In the genomic region with DNA sequence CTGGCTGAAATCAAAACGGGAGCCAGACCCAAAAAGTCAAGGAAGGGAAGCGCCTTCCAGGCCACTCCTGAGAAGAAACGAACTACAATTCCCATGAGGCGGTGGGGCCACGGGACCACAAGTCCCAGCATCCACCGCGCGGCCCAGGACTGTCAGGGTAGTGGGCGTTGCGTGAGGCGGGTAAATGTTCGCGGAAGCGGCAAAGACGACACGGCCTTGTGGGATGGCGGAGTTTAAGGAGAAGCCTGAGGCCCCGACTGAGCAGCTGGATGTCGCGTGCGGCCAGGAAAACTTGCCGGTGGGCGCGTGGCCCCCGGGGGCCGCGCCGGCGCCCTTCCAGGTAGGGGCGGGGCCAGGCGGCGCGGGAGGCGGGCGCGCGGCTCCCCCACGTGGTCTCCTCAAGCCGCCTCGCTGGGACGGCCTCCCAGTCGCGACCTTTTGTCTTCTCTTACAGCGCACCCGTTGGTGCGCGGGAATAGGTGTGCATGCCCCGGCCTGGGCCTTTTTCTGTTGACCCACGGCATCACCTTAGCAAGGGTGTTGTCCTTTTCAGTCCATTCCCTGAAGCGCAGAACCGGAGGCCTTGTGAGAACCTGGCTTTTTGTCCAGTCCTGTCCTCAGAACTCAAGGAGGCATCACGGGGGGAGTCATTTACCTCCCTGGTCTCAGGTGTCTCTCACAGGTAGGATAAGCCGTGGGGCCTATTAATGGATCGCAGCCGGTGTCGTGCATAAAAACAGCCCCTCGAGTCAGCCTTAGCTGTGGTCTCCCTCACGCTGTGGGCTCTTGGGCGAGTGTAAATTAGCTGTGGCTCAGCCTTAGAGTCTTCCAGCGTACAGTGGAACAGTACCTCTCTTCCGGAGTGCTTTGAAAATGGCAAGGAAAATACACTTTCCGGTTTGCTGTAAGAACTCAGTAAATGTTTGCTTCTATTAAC, we compare ENCODE assay signal across 8 cellular contexts. TPM values are rescaled to one million over a fixed set of nuclear protein-coding genes. Genes with fewer than 3 reads are reported as not detected.
DNase-seq lines count a peak whose midpoint lies in the region; ATAC-seq and TF ChIP-seq lines count a peak whose summit lies in the region.

TSS of gene SETMAR (plus strand) at position 183 of the 937 bp plus-strand sequence. CDS start at position 185, 2 bp downstream.

- intact Hi-C loops in cardiac septum (cut with DNase I): no loop called here
- intact Hi-C loops in transverse colon (cut with DNase I; ENCODE audit: low total_unique reads): no loop called here

- in situ Hi-C loops in transverse colon (cut with MboI; ENCODE audit: low pct_ligation_motif_present in 1 of 4, low pct_unique_long_range_greater_than_20kb in 1 of 4, low sequenced_read_pairs in 3 of 4): no loop called here

- peak within 1 kb of the TSS; percentile 97 for H3K27ac Mint-ChIP-seq in activated naive CD8-positive, alpha-beta T cell treated with anti-CD3 and anti-CD28 coated beads, Interleukin-2, amount 50 U/mL, for 24 hours

- TF ChIP-seq EP300 in transverse colon (IDR thresholded peaks at IDR 0.05; ENCODE audit: low read depth): no peak

- peak within 1 kb of the TSS; percentile 91 to 94 (median 92) for H3K27ac ChIP-seq in transverse colon

- peaks cover 25% of the 10 kb centered on the region for H3K4me1 Mint-ChIP-seq in activated naive CD8-positive, alpha-beta T cell treated with anti-CD3 and anti-CD28 coated beads, Interleukin-2, amount 50 U/mL, for 24 hours

- H3K4me3 Mint-ChIP-seq in activated naive CD8-positive, alpha-beta T cell treated with anti-CD3 and anti-CD28 coated beads, Interleukin-2, amount 50 U/mL, for 24 hours: peak within 1 kb of the TSS; percentile 90

- no peaks in the 10 kb centered on the region for H3K27me3 ChIP-seq in transverse colon

- no peaks in the 10 kb centered on the region for H3K27me3 Mint-ChIP-seq in activated naive CD8-positive, alpha-beta T cell treated with anti-CD3 and anti-CD28 coated beads, Interleukin-2, amount 50 U/mL, for 24 hours

- ATAC-seq in HG02610 (IDR thresholded peaks at IDR 0.05; ENCODE audit: unreplicated experiment): peak; percentile 99
- ATAC-seq in activated naive CD8-positive, alpha-beta T cell treated with anti-CD3 and anti-CD28 coated beads, Interleukin-2, amount 50 U/mL, for 24 hours: peak; percentile 96

- TF ChIP-seq CTCF in GM12864 (IDR thresholded peaks at IDR 0.05; ENCODE audit: low read depth, low read length, missing control alignments) (no peak), transverse colon (IDR thresholded peaks at IDR 0.05) (no peak)

- WGBS in transverse colon (ENCODE audit: low coverage in 1 of 2), 2 donors: 0% methylated on average over 1 to 57 of the region's 62 CpGs

- H3K4me3 ChIP-seq in GM12864 (ENCODE audit: low read depth, low read length) (peak within 1 kb of the TSS; percentile 71), transverse colon (peak within 1 kb of the TSS; percentile 58 to 85 (median 62))

- no peaks in the 10 kb centered on the region for H3K36me3 ChIP-seq in transverse colon

- peaks cover 10 to 26% (median 18%) of the 10 kb centered on the region in 4 donors for H3K4me1 ChIP-seq in transverse colon

- peaks cover 15% of the 10 kb centered on the region for H3K36me3 Mint-ChIP-seq in activated naive CD8-positive, alpha-beta T cell treated with anti-CD3 and anti-CD28 coated beads, Interleukin-2, amount 50 U/mL, for 24 hours (ENCODE audit: low read depth)

- H3K9me3 Mint-ChIP-seq in activated naive CD8-positive, alpha-beta T cell treated with anti-CD3 and anti-CD28 coated beads, Interleukin-2, amount 50 U/mL, for 24 hours: no peaks in the 10 kb centered on the region

- H3K9me3 ChIP-seq in transverse colon: no peaks in the 10 kb centered on the region

- TF ChIP-seq POLR2A in transverse colon (IDR thresholded peaks at IDR 0.05): peak; percentile 85

- DNase-seq in GM12864 (ENCODE audit: low read depth) (peak; percentile 68), NCI-H1092 (lab: John Stamatoyannopoulos, UW) (peak; percentile 51), SW480 (ENCODE audit: low spot score) (peak; percentile 76), cardiac septum (ENCODE audit: low spot score) (peak; percentile 92), pons (ENCODE audit: low spot score) (peak; percentile 90), transverse colon (peak; percentile 92)
- peak; percentile 87 for DNase-seq in activated naive CD8-positive, alpha-beta T cell treated with anti-CD3 and anti-CD28 coated beads, Interleukin-2, amount 50 U/mL, for 24 hours

RNA-seq across cellular contexts. Expression of gene SETMAR, which starts in this region (rescaled TPM):
- total RNA-seq in cardiac septum: 15.8 TPM
- total RNA-seq in transverse colon: 10 to 100 TPM; 12.0 to 30.7 (median 15.9) TPM

Comparison
In these comparisons a context has a peak if more than half of its experiments do, and no peak if none do; other contexts are left out.
1. Peak in every context shown above with its lines: DNase-seq, ATAC-seq, H3K4me3 ChIP-seq and H3K27ac ChIP-seq.